Comparison of ENCODE assay signal across 16 cellular contexts in the genomic region with DNA sequence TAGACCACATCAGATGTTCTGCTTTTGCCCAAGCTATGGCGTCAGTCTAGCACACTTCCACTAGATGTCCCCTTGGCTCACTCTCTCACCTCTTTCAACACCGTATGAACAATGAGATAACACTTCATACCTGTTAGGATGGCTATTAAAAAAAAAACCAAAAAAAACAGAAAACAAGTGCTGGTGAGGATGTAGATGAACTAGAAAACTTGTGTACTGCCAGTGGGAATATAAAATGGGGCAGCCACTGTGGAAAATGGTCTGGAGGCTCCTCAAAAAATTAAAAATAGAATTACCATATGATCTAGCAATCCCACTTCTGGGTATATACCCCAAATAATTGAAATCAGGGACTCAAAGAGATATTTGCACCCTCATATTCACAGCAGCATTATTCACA.
"Had no signal": no experiment of that assay in that cellular context is flagged by ENCODE, and none has a peak within 500 bp of the region (broad histone marks: within the 10 kb centered on the region; RNA-seq: fewer than 3 reads in every experiment).

No MANE protein-coding gene starts in this region.

- H3K4me3 Mint-ChIP-seq: naive thymus-derived CD8-positive, alpha-beta T cell had no signal

- H3K27ac Mint-ChIP-seq: naive thymus-derived CD8-positive, alpha-beta T cell had no signal

- H3K4me1 ChIP-seq: colonic mucosa, right atrium auricular region, stomach had no signal

- DNase-seq: colonic mucosa; dermis blood vessel endothelial cell; heart left ventricle; hippocampal formation; mucosa of descending colon; posterior cingulate gyrus; sigmoid colon; stimulated activated naive CD4-positive, alpha-beta T cell; substantia nigra; trophoblast cell had no signal

- H3K36me3 ChIP-seq: colonic mucosa, heart left ventricle, neutrophil, right atrium auricular region, sigmoid colon, stomach, thoracic aorta had no signal

- H3K4me3 ChIP-seq: colonic mucosa, heart left ventricle, mucosa of descending colon, right atrium auricular region, sigmoid colon, skin epidermis, stomach, thoracic aorta had no signal

- H3K27me3 ChIP-seq: colonic mucosa, heart left ventricle, right atrium auricular region, sigmoid colon had no signal

- H3K27ac ChIP-seq: colonic mucosa, heart left ventricle, neutrophil, right atrium auricular region, sigmoid colon, skin epidermis, stomach, thoracic aorta had no signal

- H3K36me3 Mint-ChIP-seq: naive thymus-derived CD8-positive, alpha-beta T cell had no signal

- H3K4me1 Mint-ChIP-seq: naive thymus-derived CD8-positive, alpha-beta T cell had no signal

- H3K9me3 Mint-ChIP-seq: naive thymus-derived CD8-positive, alpha-beta T cell had no signal

- H3K9me3 ChIP-seq: colonic mucosa, heart left ventricle, mucosa of descending colon, neutrophil, sigmoid colon, stomach, thoracic aorta had no signal
